In genomic region chr10:65571011-65571570, GRCh38 we compare ENCODE assay signal across 8 cellular contexts.
DNase-seq lines count a peak whose midpoint lies in the region; ATAC-seq and TF ChIP-seq lines count a peak whose summit lies in the region.

No MANE protein-coding gene starts in this region.

- no peaks in the 10 kb centered on the region for H3K9me3 ChIP-seq in adipocyte (ENCODE audit: control insufficient read depth, low read length)

- H3K9me3 Mint-ChIP-seq in activated naive CD4-positive, alpha-beta T cell treated with anti-CD3 and anti-CD28 coated beads, Interleukin-2, amount 10 ng/mL, durations not matched to agents 7 days and 5 days, result peaks cover 1% of the 10 kb centered on the region

- no peak for DNase-seq in BJ (ENCODE audit: low read depth)
- DNase-seq in adipocyte (ENCODE audit: low read depth), result no peak
- DNase-seq in kidney epithelial cell (ENCODE audit: low read depth), result no peak
- DNase-seq in GOT3 (lab: John Stamatoyannopoulos, UW), result no peak
- DNase-seq in NCI-H2107 (lab: John Stamatoyannopoulos, UW), result no peak
- DNase-seq in mesenteric fat pad (ENCODE audit: low spot score), result no peak
- no peak for DNase-seq in activated naive CD4-positive, alpha-beta T cell treated with anti-CD3 and anti-CD28 coated beads, Interleukin-2, amount 10 ng/mL, durations not matched to agents 7 days and 5 days

- peak; percentile 47 for ATAC-seq in HG02970 (IDR thresholded peaks at IDR 0.05; ENCODE audit: low FRiP score, unreplicated experiment)

- no peaks in the 10 kb centered on the region for H3K27me3 Mint-ChIP-seq in activated naive CD4-positive, alpha-beta T cell treated with anti-CD3 and anti-CD28 coated beads, Interleukin-2, amount 10 ng/mL, durations not matched to agents 7 days and 5 days

- no peaks in the 10 kb centered on the region for H3K36me3 ChIP-seq in BJ (ENCODE audit: control insufficient read depth, insufficient read depth, low read length)
- no peaks in the 10 kb centered on the region for H3K36me3 ChIP-seq in adipocyte (ENCODE audit: control insufficient read depth, insufficient read depth, low read length, severe bottlenecking)
- no peaks in the 10 kb centered on the region for H3K36me3 ChIP-seq in kidney epithelial cell (ENCODE audit: control insufficient read depth, insufficient read depth, low read length)

- no peaks in the 10 kb centered on the region for H3K4me1 Mint-ChIP-seq in activated naive CD4-positive, alpha-beta T cell treated with anti-CD3 and anti-CD28 coated beads, Interleukin-2, amount 10 ng/mL, durations not matched to agents 7 days and 5 days

- no peak overlapping the region for H3K27ac Mint-ChIP-seq in activated naive CD4-positive, alpha-beta T cell treated with anti-CD3 and anti-CD28 coated beads, Interleukin-2, amount 10 ng/mL, durations not matched to agents 7 days and 5 days

- H3K4me3 Mint-ChIP-seq in activated naive CD4-positive, alpha-beta T cell treated with anti-CD3 and anti-CD28 coated beads, Interleukin-2, amount 10 ng/mL, durations not matched to agents 7 days and 5 days, result no peak overlapping the region

- H3K4me3 ChIP-seq in BJ (ENCODE audit: low read depth, low read length) (peak overlapping the region; percentile 45), adipocyte (ENCODE audit: low read length) (peak overlapping the region; percentile 68), kidney epithelial cell (ENCODE audit: low read depth, low read length) (peak overlapping the region; percentile 57)

- POLR2A ChIA-PET in BJ (lab: Charles Lee), result no interaction called here

- H3K9ac ChIP-seq in adipocyte (ENCODE audit: low read length), result no peak overlapping the region

- H3K27me3 ChIP-seq in BJ (ENCODE audit: control insufficient read depth, insufficient read depth, low read length) (no peaks in the 10 kb centered on the region), adipocyte (replicated peaks; ENCODE audit: control insufficient read depth, insufficient read depth, low read length) (no peaks in the 10 kb centered on the region), kidney epithelial cell (ENCODE audit: control insufficient read depth, insufficient read depth, low read length) (no peaks in the 10 kb centered on the region)

- H3K4me1 ChIP-seq in adipocyte (ENCODE audit: control insufficient read depth, insufficient read depth, low read length), result no peaks in the 10 kb centered on the region

- H3K36me3 Mint-ChIP-seq in activated naive CD4-positive, alpha-beta T cell treated with anti-CD3 and anti-CD28 coated beads, Interleukin-2, amount 10 ng/mL, durations not matched to agents 7 days and 5 days, result no peaks in the 10 kb centered on the region

- CTCF ChIA-PET in BJ (lab: Yijun Ruan, JAX), result interaction anchor here (0.5 kb wide), 1 partner anchor 32 kb away, joined by 3 read pairs; no protein-coding TSS in a partner anchor
- CTCF ChIA-PET in activated naive CD4-positive, alpha-beta T cell treated with anti-CD3 and anti-CD28 coated beads, Interleukin-2, amount 10 ng/mL, durations not matched to agents 7 days and 5 days (lab: Charles Lee), result no interaction called here

- TF ChIP-seq CTCF in BJ (IDR thresholded peaks at IDR 0.05; ENCODE audit: insufficient read depth, low read depth, low read length) (no peak), kidney epithelial cell (IDR thresholded peaks at IDR 0.05; ENCODE audit: insufficient read depth, low read length, poor library complexity, severe bottlenecking) (no peak)
